11 cellular contexts compared by ENCODE assay signal in genomic region chr1:150615346-150616201, GRCh38. TPM values are rescaled to one million over a fixed set of nuclear protein-coding genes. Genes with fewer than 3 reads are reported as not detected.
DNase-seq lines count a peak whose midpoint lies in the region; ATAC-seq and TF ChIP-seq lines count a peak whose summit lies in the region.
"Had no signal": no experiment of that assay in that cellular context is flagged by ENCODE, and none has a peak within 500 bp of the region (broad histone marks: within the 10 kb centered on the region; RNA-seq: fewer than 3 reads in every experiment).

No MANE protein-coding gene starts in this region.

- CTCF ChIA-PET in CD8-positive, alpha-beta T cell (lab: Charles Lee), result interaction anchor here (1.1 to 28.8 kb wide), 3 partner anchors 11 to 45 kb away, joined by 3 to 799 read pairs (median 3); partner anchors contain the start of gene MCL1

- no peaks in the 10 kb centered on the region for H3K9me3 ChIP-seq in CD8-positive, alpha-beta T cell (ENCODE audit: low read length)
- no peaks in the 10 kb centered on the region for H3K9me3 ChIP-seq in mucosa of rectum (ENCODE audit: control insufficient read depth in 2 of 2, low read length in 2 of 2)

- H3K27ac Mint-ChIP-seq in CD8-positive, alpha-beta T cell, result peak overlapping the region; percentile 77
- peak overlapping the region; percentile 83 to 98 for H3K27ac Mint-ChIP-seq in activated naive CD4-positive, alpha-beta T cell treated with anti-CD3 and anti-CD28 coated beads, Interleukin-2, amount 50 U/mL, for 72 hours

- H3K4me1 Mint-ChIP-seq in CD8-positive, alpha-beta T cell (ENCODE audit: low read depth), result peaks cover 62% of the 10 kb centered on the region

- POLR2A ChIA-PET in CD8-positive, alpha-beta T cell (lab: Charles Lee), result interaction anchor here (0.6 to 1.9 kb wide), 6 partner anchors 14 to 588 kb away, joined by 3 to 10 read pairs (median 4); partner anchors contain the start of genes ENSA and MCL1

- peaks cover 5% of the 10 kb centered on the region for H3K36me3 ChIP-seq in CD8-positive, alpha-beta T cell (ENCODE audit: insufficient read depth, low read length)
- peaks cover 6 to 16% of the 10 kb centered on the region in 2 donors for H3K36me3 ChIP-seq in mucosa of rectum (ENCODE audit: control insufficient read depth in 2 of 2, insufficient read depth in 2 of 2, low read length in 2 of 2)
- H3K36me3 ChIP-seq in brain microvascular endothelial cell (replicated peaks), result peaks cover 7% of the 10 kb centered on the region

- intact Hi-C loops in CD8-positive, alpha-beta T cell (cut with DNase I, micrococcal nuclease), result no loop called here

- in situ Hi-C loops in brain microvascular endothelial cell (cut with HindIII; ENCODE audit: low pct_ligation_motif_present, low sequenced_read_pairs), result no loop called here

- peak overlapping the region; percentile 18 for H3K4me3 Mint-ChIP-seq in CD8-positive, alpha-beta T cell

- peaks cover 37% of the 10 kb centered on the region for H3K4me1 ChIP-seq in CD8-positive, alpha-beta T cell (ENCODE audit: insufficient read depth, low read length)
- H3K4me1 ChIP-seq in mucosa of rectum (ENCODE audit: control insufficient read depth in 2 of 2, insufficient read depth in 2 of 2, low read length in 2 of 2), result peaks cover 39 to 58% of the 10 kb centered on the region in 2 donors
- H3K4me1 ChIP-seq: parathyroid adenoma had no signal

- H3K27me3 ChIP-seq in CD8-positive, alpha-beta T cell (ENCODE audit: insufficient read depth, low read length), result no peaks in the 10 kb centered on the region
- H3K27me3 ChIP-seq in mucosa of rectum (ENCODE audit: control insufficient read depth in 2 of 2, insufficient read depth in 2 of 2, low read length in 2 of 2), result no peaks in the 10 kb centered on the region
- no peaks in the 10 kb centered on the region for H3K27me3 ChIP-seq in brain microvascular endothelial cell (replicated peaks)

- H3K27ac ChIP-seq in CD8-positive, alpha-beta T cell (ENCODE audit: low read depth, low read length), result no peak overlapping the region
- peak overlapping the region; percentile 65 to 88 for H3K27ac ChIP-seq in mucosa of rectum (ENCODE audit: low read depth in 2 of 2, low read length in 2 of 2)
- H3K27ac ChIP-seq in brain microvascular endothelial cell, result no peak overlapping the region
- H3K27ac ChIP-seq: parathyroid adenoma had no signal

- no peak overlapping the region for H3K4me3 ChIP-seq in CD8-positive, alpha-beta T cell (ENCODE audit: low read depth, low read length)
- H3K4me3 ChIP-seq in Jurkat, Clone E6-1 (ENCODE audit: low read length), result no peak overlapping the region
- H3K4me3 ChIP-seq in mucosa of rectum (ENCODE audit: low read length in 2 of 2) (peak overlapping the region in 1 of 2 donors; percentile 14), brain microvascular endothelial cell (ENCODE audit: low read depth, low read length) (no peak overlapping the region)

- H3K36me3 Mint-ChIP-seq in CD8-positive, alpha-beta T cell, result peaks cover 44% of the 10 kb centered on the region
- H3K36me3 Mint-ChIP-seq in activated naive CD4-positive, alpha-beta T cell treated with anti-CD3 and anti-CD28 coated beads, Interleukin-2, amount 50 U/mL, for 72 hours, result peaks cover 31 to 55% of the 10 kb centered on the region in 2 donors

- no peaks in the 10 kb centered on the region for H3K27me3 Mint-ChIP-seq in CD8-positive, alpha-beta T cell (ENCODE audit: low read depth)

- TF ChIP-seq CTCF in CD8-positive, alpha-beta T cell (IDR thresholded peaks at IDR 0.05), result no peak
- no peak for TF ChIP-seq CTCF in brain microvascular endothelial cell (IDR thresholded peaks at IDR 0.05; ENCODE audit: low read depth, low read length, missing control alignments)

- no peaks in the 10 kb centered on the region for H3K9me3 Mint-ChIP-seq in CD8-positive, alpha-beta T cell
- H3K9me3 Mint-ChIP-seq in activated naive CD4-positive, alpha-beta T cell treated with anti-CD3 and anti-CD28 coated beads, Interleukin-2, amount 50 U/mL, for 72 hours, result no peaks in the 10 kb centered on the region

- DNase-seq in CD8-positive, alpha-beta T cell, result peak in 2 of 7 experiments; percentile 34 to 40
- DNase-seq in Jurkat, Clone E6-1 (ENCODE audit: low read depth, low spot score), result peak; percentile 29
- DNase-seq in activated naive CD4-positive, alpha-beta T cell treated with anti-CD3 and anti-CD28 coated beads, Interleukin-2, amount 50 U/mL, for 72 hours (ENCODE audit: low spot score in 2 of 2), result no peak
- DNase-seq in MV-4-11 (lab: John Stamatoyannopoulos, UW), result no peak
- no peak for DNase-seq in GOT3 (lab: John Stamatoyannopoulos, UW)
- no peak for DNase-seq in brain microvascular endothelial cell
- DNase-seq: activated CD4-positive, CD25-positive, alpha-beta regulatory T cell; NCI-H2227 treated with DMSO at 0.1 percent for 48 hours had no signal

- ATAC-seq in CD8-positive, alpha-beta T cell, result peak; percentile 18
- ATAC-seq in activated naive CD4-positive, alpha-beta T cell treated with anti-CD3 and anti-CD28 coated beads, Interleukin-2, amount 50 U/mL, for 72 hours, result no peak
- no peak for ATAC-seq in HG03439 (IDR thresholded peaks at IDR 0.05; ENCODE audit: unreplicated experiment)

- peak overlapping the region in 1 of 2 donors; percentile 12 for H3K9ac ChIP-seq in mucosa of rectum (ENCODE audit: low read depth in 1 of 2, low read length in 2 of 2)
- H3K9ac ChIP-seq: parathyroid adenoma had no signal

RNA-seq across cellular contexts. Expression of gene ENSA, which starts 13.8 kb away (rescaled TPM):
- 100 to 1,000 TPM; 140 to 141 TPM for total RNA-seq in CD8-positive, alpha-beta T cell
- polyA plus RNA-seq in Jurkat, Clone E6-1 (2012; ENCODE audit: insufficient read depth, insufficient read length), result 247 TPM
- 100 to 1,000 TPM; 133 to 183 TPM for total RNA-seq in activated naive CD4-positive, alpha-beta T cell treated with anti-CD3 and anti-CD28 coated beads, Interleukin-2, amount 50 U/mL, for 72 hours

RNA-seq across cellular contexts. Expression of gene MCL1, which starts 36.2 kb away (rescaled TPM):
- 100 to 1,000 TPM; 682 to 685 TPM for total RNA-seq in CD8-positive, alpha-beta T cell
- 64.4 TPM for polyA plus RNA-seq in Jurkat, Clone E6-1 (2012; ENCODE audit: insufficient read depth, insufficient read length)
- 100 to 1,000 TPM; 277 to 307 TPM for total RNA-seq in activated naive CD4-positive, alpha-beta T cell treated with anti-CD3 and anti-CD28 coated beads, Interleukin-2, amount 50 U/mL, for 72 hours

Comparison
In these comparisons a context has a peak if more than half of its experiments do, and no peak if none do; other contexts are left out.
1. H3K27ac ChIP-seq: peak in mucosa of rectum (2 of 2); none in CD8-positive, alpha-beta T cell (single experiment) and brain microvascular endothelial cell (single experiment).